ENCODE assay signal across 1 cellular context in the genomic region with DNA sequence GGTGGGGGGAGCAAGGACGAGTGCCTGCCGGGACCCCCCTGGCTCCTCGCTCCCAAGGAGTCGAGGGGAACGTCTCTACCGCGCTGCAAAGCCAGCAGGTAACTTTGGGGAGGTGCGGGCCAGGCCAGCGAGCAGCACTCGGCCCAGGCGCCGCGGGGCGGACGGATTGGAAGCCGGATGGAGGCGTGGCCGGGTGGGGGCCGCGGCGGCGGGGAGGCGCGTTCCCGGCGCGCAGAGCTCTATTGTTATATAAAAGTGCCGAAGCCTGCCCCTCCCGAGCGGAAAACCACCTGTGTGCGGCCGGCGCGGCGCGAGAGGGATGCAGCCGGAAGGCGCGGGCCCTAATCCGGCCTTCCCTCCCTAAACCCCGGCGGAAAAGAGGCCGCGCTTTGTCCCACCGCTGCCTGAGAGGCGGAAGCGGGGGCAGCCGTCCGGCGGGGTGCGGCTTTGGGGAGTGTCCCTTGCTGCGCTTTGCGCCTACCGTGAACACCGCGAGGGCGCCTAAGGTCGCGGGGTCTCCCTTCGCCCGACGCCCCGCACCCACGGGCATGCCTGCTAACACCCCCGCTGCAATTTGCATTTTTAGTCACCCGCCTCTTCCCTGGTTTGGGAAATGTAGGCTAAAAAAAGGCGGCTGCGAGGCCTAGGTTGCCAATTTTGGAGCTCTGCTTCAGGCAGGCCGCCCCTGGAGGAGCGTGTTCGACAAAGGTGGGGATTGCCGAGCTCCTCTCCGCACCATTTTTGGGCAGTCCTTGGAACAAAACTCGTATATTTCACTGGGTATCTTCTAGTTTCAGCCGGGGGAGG.
TF ChIP-seq lines count a peak whose summit lies in the region.

No MANE protein-coding gene starts in this region.

TF ChIP-seq in HepG2, 621 proteins besides CTCF, POLR2A, EP300 and RAD21 (continued from another document and continues in another):
- TF ChIP-seq, protein P1, sequence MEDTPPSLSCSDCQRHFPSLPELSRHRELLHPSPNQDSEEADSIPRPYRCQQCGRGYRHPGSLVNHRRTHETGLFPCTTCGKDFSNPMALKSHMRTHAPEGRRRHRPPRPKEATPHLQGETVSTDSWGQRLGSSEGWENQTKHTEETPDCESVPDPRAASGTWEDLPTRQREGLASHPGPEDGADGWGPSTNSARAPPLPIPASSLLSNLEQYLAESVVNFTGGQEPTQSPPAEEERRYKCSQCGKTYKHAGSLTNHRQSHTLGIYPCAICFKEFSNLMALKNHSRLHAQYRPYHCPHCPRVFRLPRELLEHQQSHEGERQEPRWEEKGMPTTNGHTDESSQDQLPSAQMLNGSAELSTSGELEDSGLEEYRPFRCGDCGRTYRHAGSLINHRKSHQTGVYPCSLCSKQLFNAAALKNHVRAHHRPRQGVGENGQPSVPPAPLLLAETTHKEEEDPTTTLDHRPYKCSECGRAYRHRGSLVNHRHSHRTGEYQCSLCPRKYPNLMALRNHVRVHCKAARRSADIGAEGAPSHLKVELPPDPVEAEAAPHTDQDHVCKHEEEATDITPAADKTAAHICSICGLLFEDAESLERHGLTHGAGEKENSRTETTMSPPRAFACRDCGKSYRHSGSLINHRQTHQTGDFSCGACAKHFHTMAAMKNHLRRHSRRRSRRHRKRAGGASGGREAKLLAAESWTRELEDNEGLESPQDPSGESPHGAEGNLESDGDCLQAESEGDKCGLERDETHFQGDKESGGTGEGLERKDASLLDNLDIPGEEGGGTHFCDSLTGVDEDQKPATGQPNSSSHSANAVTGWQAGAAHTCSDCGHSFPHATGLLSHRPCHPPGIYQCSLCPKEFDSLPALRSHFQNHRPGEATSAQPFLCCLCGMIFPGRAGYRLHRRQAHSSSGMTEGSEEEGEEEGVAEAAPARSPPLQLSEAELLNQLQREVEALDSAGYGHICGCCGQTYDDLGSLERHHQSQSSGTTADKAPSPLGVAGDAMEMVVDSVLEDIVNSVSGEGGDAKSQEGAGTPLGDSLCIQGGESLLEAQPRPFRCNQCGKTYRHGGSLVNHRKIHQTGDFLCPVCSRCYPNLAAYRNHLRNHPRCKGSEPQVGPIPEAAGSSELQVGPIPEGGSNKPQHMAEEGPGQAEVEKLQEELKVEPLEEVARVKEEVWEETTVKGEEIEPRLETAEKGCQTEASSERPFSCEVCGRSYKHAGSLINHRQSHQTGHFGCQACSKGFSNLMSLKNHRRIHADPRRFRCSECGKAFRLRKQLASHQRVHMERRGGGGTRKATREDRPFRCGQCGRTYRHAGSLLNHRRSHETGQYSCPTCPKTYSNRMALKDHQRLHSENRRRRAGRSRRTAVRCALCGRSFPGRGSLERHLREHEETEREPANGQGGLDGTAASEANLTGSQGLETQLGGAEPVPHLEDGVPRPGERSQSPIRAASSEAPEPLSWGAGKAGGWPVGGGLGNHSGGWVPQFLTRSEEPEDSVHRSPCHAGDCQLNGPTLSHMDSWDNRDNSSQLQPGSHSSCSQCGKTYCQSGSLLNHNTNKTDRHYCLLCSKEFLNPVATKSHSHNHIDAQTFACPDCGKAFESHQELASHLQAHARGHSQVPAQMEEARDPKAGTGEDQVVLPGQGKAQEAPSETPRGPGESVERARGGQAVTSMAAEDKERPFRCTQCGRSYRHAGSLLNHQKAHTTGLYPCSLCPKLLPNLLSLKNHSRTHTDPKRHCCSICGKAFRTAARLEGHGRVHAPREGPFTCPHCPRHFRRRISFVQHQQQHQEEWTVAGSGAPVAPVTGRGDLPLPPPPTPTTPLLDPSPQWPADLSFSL (CRISPR knock-in tag; IDR thresholded peaks at IDR 0.05): peak; percentile 65; the same call in 1 of the 2 replicates
- TF ChIP-seq NFE2L2 (IDR thresholded peaks at IDR 0.05; ENCODE audit: low read length): no peak
- TF ChIP-seq ZNF737 (CRISPR knock-in tag; IDR thresholded peaks at IDR 0.05; ENCODE audit: borderline replicate concordance): no peak
- TF ChIP-seq, protein P2, sequence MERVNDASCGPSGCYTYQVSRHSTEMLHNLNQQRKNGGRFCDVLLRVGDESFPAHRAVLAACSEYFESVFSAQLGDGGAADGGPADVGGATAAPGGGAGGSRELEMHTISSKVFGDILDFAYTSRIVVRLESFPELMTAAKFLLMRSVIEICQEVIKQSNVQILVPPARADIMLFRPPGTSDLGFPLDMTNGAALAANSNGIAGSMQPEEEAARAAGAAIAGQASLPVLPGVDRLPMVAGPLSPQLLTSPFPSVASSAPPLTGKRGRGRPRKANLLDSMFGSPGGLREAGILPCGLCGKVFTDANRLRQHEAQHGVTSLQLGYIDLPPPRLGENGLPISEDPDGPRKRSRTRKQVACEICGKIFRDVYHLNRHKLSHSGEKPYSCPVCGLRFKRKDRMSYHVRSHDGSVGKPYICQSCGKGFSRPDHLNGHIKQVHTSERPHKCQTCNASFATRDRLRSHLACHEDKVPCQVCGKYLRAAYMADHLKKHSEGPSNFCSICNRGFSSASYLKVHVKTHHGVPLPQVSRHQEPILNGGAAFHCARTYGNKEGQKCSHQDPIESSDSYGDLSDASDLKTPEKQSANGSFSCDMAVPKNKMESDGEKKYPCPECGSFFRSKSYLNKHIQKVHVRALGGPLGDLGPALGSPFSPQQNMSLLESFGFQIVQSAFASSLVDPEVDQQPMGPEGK (CRISPR knock-in tag; IDR thresholded peaks at IDR 0.05): peak; percentile 96
- TF ChIP-seq, protein P3, sequence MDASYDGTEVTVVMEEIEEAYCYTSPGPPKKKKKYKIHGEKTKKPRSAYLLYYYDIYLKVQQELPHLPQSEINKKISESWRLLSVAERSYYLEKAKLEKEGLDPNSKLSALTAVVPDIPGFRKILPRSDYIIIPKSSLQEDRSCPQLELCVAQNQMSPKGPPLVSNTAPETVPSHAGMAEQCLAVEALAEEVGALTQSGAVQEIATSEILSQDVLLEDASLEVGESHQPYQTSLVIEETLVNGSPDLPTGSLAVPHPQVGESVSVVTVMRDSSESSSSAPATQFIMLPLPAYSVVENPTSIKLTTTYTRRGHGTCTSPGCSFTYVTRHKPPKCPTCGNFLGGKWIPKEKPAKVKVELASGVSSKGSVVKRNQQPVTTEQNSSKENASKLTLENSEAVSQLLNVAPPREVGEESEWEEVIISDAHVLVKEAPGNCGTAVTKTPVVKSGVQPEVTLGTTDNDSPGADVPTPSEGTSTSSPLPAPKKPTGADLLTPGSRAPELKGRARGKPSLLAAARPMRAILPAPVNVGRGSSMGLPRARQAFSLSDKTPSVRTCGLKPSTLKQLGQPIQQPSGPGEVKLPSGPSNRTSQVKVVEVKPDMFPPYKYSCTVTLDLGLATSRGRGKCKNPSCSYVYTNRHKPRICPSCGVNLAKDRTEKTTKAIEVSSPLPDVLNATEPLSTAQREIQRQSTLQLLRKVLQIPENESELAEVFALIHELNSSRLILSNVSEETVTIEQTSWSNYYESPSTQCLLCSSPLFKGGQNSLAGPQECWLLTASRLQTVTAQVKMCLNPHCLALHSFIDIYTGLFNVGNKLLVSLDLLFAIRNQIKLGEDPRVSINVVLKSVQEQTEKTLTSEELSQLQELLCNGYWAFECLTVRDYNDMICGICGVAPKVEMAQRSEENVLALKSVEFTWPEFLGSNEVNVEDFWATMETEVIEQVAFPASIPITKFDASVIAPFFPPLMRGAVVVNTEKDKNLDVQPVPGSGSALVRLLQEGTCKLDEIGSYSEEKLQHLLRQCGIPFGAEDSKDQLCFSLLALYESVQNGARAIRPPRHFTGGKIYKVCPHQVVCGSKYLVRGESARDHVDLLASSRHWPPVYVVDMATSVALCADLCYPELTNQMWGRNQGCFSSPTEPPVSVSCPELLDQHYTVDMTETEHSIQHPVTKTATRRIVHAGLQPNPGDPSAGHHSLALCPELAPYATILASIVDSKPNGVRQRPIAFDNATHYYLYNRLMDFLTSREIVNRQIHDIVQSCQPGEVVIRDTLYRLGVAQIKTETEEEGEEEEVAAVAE (CRISPR knock-in tag; IDR thresholded peaks at IDR 0.05; ENCODE audit: borderline replicate concordance): no peak; the same call in 1 of the 2 replicates
- no peak for TF ChIP-seq ZNF136 (CRISPR knock-in tag; IDR thresholded peaks at IDR 0.05; ENCODE audit: low read depth)
- TF ChIP-seq, protein P4, sequence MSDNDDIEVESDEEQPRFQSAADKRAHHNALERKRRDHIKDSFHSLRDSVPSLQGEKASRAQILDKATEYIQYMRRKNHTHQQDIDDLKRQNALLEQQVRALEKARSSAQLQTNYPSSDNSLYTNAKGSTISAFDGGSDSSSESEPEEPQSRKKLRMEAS (IDR thresholded peaks at IDR 0.05): no peak
- no peak for TF ChIP-seq CAMTA2 (CRISPR knock-in tag; IDR thresholded peaks at IDR 0.05; ENCODE audit: borderline replicate concordance)
- no peak for TF ChIP-seq ADNP (CRISPR knock-in tag; IDR thresholded peaks at IDR 0.05)
- TF ChIP-seq, protein P5, sequence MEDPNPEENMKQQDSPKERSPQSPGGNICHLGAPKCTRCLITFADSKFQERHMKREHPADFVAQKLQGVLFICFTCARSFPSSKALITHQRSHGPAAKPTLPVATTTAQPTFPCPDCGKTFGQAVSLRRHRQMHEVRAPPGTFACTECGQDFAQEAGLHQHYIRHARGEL (CRISPR knock-in tag; IDR thresholded peaks at IDR 0.05): 0 out of 2 replicates have a peak, but pooled peaks have one; percentile 35
- TF ChIP-seq ZMAT3 (CRISPR knock-in tag; conservative IDR thresholded peaks at IDR 0.05): peak; percentile 63
- TF ChIP-seq ZSCAN22 (CRISPR knock-in tag; IDR thresholded peaks at IDR 0.05): peak; percentile 41; the same call in 1 of the 2 replicates
- no peak; the same call in 1 of the 2 replicates for TF ChIP-seq ZNF256 (CRISPR knock-in tag; conservative IDR thresholded peaks at IDR 0.05)
- peak; percentile 77; the same call in 1 of the 2 replicates for TF ChIP-seq ZNF749 (CRISPR knock-in tag; IDR thresholded peaks at IDR 0.05; ENCODE audit: borderline replicate concordance)
- TF ChIP-seq, protein P6, sequence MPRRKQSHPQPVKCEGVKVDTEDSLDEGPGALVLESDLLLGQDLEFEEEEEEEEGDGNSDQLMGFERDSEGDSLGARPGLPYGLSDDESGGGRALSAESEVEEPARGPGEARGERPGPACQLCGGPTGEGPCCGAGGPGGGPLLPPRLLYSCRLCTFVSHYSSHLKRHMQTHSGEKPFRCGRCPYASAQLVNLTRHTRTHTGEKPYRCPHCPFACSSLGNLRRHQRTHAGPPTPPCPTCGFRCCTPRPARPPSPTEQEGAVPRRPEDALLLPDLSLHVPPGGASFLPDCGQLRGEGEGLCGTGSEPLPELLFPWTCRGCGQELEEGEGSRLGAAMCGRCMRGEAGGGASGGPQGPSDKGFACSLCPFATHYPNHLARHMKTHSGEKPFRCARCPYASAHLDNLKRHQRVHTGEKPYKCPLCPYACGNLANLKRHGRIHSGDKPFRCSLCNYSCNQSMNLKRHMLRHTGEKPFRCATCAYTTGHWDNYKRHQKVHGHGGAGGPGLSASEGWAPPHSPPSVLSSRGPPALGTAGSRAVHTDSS (CRISPR knock-in tag; conservative IDR thresholded peaks at IDR 0.05): no peak
- no peak for TF ChIP-seq ZNF570 (CRISPR knock-in tag; IDR thresholded peaks at IDR 0.05; ENCODE audit: borderline replicate concordance)
- peak; percentile 44; the same call in 1 of the 2 replicates for TF ChIP-seq HNF4A (CRISPR knock-in tag; IDR thresholded peaks at IDR 0.05)
- TF ChIP-seq, protein P7, sequence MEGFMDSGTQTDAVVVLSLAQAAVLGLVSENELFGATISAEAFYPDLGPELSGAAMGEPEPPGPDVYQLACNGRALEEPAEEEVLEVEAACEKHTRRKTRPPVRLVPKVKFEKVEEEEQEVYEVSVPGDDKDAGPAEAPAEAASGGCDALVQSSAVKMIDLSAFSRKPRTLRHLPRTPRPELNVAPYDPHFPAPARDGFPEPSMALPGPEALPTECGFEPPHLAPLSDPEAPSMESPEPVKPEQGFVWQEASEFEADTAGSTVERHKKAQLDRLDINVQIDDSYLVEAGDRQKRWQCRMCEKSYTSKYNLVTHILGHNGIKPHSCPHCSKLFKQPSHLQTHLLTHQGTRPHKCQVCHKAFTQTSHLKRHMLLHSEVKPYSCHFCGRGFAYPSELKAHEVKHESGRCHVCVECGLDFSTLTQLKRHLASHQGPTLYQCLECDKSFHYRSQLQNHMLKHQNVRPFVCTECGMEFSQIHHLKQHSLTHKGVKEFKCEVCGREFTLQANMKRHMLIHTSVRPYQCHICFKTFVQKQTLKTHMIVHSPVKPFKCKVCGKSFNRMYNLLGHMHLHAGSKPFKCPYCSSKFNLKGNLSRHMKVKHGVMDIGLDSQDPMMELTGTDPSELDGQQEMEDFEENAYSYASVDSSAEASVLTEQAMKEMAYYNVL (CRISPR knock-in tag; IDR thresholded peaks at IDR 0.05; ENCODE audit: borderline replicate concordance): peak; percentile 25; the same call in 1 of the 2 replicates
- TF ChIP-seq HES4 (CRISPR knock-in tag; IDR thresholded peaks at IDR 0.05; ENCODE audit: borderline replicate concordance): peak; percentile 80; the same call in 1 of the 2 replicates
- TF ChIP-seq, protein P8, sequence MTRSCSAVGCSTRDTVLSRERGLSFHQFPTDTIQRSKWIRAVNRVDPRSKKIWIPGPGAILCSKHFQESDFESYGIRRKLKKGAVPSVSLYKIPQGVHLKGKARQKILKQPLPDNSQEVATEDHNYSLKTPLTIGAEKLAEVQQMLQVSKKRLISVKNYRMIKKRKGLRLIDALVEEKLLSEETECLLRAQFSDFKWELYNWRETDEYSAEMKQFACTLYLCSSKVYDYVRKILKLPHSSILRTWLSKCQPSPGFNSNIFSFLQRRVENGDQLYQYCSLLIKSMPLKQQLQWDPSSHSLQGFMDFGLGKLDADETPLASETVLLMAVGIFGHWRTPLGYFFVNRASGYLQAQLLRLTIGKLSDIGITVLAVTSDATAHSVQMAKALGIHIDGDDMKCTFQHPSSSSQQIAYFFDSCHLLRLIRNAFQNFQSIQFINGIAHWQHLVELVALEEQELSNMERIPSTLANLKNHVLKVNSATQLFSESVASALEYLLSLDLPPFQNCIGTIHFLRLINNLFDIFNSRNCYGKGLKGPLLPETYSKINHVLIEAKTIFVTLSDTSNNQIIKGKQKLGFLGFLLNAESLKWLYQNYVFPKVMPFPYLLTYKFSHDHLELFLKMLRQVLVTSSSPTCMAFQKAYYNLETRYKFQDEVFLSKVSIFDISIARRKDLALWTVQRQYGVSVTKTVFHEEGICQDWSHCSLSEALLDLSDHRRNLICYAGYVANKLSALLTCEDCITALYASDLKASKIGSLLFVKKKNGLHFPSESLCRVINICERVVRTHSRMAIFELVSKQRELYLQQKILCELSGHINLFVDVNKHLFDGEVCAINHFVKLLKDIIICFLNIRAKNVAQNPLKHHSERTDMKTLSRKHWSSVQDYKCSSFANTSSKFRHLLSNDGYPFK (CRISPR knock-in tag; IDR thresholded peaks at IDR 0.05; ENCODE audit: borderline replicate concordance): no peak; the same call in 1 of the 2 replicates
- TF ChIP-seq THAP11 (CRISPR knock-in tag; IDR thresholded peaks at IDR 0.05): peak; percentile 53
- TF ChIP-seq ZFP36L1 (CRISPR knock-in tag; IDR thresholded peaks at IDR 0.05): no peak
- TF ChIP-seq SAFB2 (CRISPR knock-in tag; IDR thresholded peaks at IDR 0.05; ENCODE audit: borderline replicate concordance, low read depth): peak; percentile 19; the same call in 1 of the 2 replicates
- peak; percentile 10; the same call in 1 of the 2 replicates for TF ChIP-seq ZNF616 (CRISPR knock-in tag; IDR thresholded peaks at IDR 0.05; ENCODE audit: low read depth)
- TF ChIP-seq SUZ12 (IDR thresholded peaks at IDR 0.05; ENCODE audit: low read depth, low read length): no peak
- TF ChIP-seq RCOR2 (CRISPR knock-in tag; IDR thresholded peaks at IDR 0.05): no peak; the same call in 1 of the 2 replicates
- TF ChIP-seq WIZ (CRISPR knock-in tag; IDR thresholded peaks at IDR 0.05): no peak; the same call in 1 of the 2 replicates
- no peak for TF ChIP-seq ZNF550 (CRISPR knock-in tag; IDR thresholded peaks at IDR 0.05; ENCODE audit: borderline replicate concordance)
